ENCODE assay signal across 22 cellular contexts in the genomic region with DNA sequence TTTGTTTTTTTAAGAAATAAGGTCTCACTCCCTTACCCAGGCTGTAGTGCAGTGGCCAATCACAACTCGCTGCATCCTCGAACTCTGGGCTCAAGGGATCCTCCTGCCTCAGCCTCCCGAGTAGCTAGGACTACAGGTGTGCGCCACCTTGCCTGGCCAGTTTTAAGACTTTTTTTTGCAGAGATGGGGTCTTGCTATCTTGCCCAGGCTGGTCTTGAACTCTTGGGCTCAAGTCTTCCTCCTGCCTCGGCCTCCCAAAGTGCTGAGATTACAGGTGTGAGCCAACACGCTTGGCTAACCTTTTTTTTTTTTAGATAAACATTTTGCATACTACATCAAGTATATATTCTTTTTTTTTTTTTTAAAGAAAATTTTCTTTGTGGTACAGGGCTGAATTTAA. TPM values are rescaled to one million over a fixed set of nuclear protein-coding genes. Genes with fewer than 3 reads are reported as not detected.
DNase-seq lines count a peak whose midpoint lies in the region; ATAC-seq, FAIRE-seq and TF ChIP-seq lines count a peak whose summit lies in the region.
"Had no signal": no experiment of that assay in that cellular context is flagged by ENCODE, and none has a peak within 500 bp of the region (broad histone marks: within the 10 kb centered on the region; RNA-seq: fewer than 3 reads in every experiment).

No MANE protein-coding gene starts in this region.

- H3K9me3 ChIP-seq in HEK293 (ENCODE audit: control insufficient read depth, insufficient read depth, low read depth, low read length), result no peaks in the 10 kb centered on the region
- no peaks in the 10 kb centered on the region for H3K9me3 ChIP-seq in T-helper 17 cell (ENCODE audit: control insufficient read depth, low read length, poor library complexity, severe bottlenecking)
- no peaks in the 10 kb centered on the region for H3K9me3 ChIP-seq in K562 (replicated peaks; ENCODE audit: control insufficient read depth, insufficient read depth, low read depth, low read length)
- H3K9me3 ChIP-seq in CD4-positive, alpha-beta memory T cell (ENCODE audit: control insufficient read depth in 1 of 2, low read length in 2 of 2), result no peaks in the 10 kb centered on the region
- H3K9me3 ChIP-seq: BE2C, BLaER1, Caco-2 had no signal

- BruUV-seq in K562 (replicated peaks; lab: Mats Ljungman, UMichigan), result no TSS peak

- ATAC-seq in T-helper 17 cell, result no peak
- ATAC-seq in K562, result no peak
- ATAC-seq in effector memory CD8-positive, alpha-beta T cell (replicated peaks), result no peak
- ATAC-seq: CD8-positive, alpha-beta T cell; GM12878 had no signal

- TF ChIP-seq CTCF in HEK293 (tag by site-specific recombination; IDR thresholded peaks at IDR 0.05) (no peak), K562 (IDR thresholded peaks at IDR 0.05 in 2 of 3, conservative IDR thresholded peaks at IDR 0.05 in 1 of 3; ENCODE audit: insufficient read depth in 2 of 3, low read depth in 1 of 3, low read length in 3 of 3) (no peak)

- H3K4me1 ChIP-seq in HEK293 (ENCODE audit: control insufficient read depth, insufficient read depth, low read length) (no peaks in the 10 kb centered on the region), K562 (replicated peaks in 1 of 2; ENCODE audit: control insufficient read depth in 2 of 2, insufficient read depth in 2 of 2, low read length in 2 of 2) (no peaks in the 10 kb centered on the region)
- no peaks in the 10 kb centered on the region for H3K4me1 ChIP-seq in CD4-positive, alpha-beta memory T cell (ENCODE audit: insufficient read depth, low read length)
- H3K4me1 ChIP-seq: BE2C, Caco-2 had no signal

- CTCF ChIA-PET in HEK293 (lab: Yijun Ruan, JAX), result interaction anchor here (1.3 kb wide), 1 partner anchor 51 kb away, joined by 3 read pairs; no protein-coding TSS in a partner anchor
- CTCF ChIA-PET in K562 (lab: Yijun Ruan, JAX; ENCODE audit: low intra/inter-chr PET ratio), result no interaction called here
- CTCF ChIA-PET in CD4-positive, alpha-beta memory T cell (lab: Charles Lee; ENCODE audit: partially characterized antibody), result no interaction called here

- no peaks in the 10 kb centered on the region for H3K9me3 Mint-ChIP-seq in effector memory CD8-positive, alpha-beta T cell
- peaks cover 0 to 1% (median 0%) of the 10 kb centered on the region in 8 donors for H3K9me3 Mint-ChIP-seq in CD4-positive, alpha-beta memory T cell
- H3K9me3 Mint-ChIP-seq: CD14-positive monocyte; CD4-positive, CD25-positive, alpha-beta regulatory T cell; CD8-positive, alpha-beta T cell had no signal

- no peaks in the 10 kb centered on the region for H3K27me3 ChIP-seq in K562 (ENCODE audit: control insufficient read depth in 2 of 2, insufficient read depth in 2 of 2, low read length in 2 of 2)
- H3K27me3 ChIP-seq in CD4-positive, alpha-beta memory T cell (ENCODE audit: insufficient read depth, low read length), result no peaks in the 10 kb centered on the region
- H3K27me3 ChIP-seq: BE2C, BLaER1 had no signal

- H3K79me2 ChIP-seq in K562 (ENCODE audit: control insufficient read depth, insufficient read depth, low read length), result no peaks in the 10 kb centered on the region

- H3K27ac ChIP-seq in HEK293 (ENCODE audit: extremely low read depth, low read depth, low read length) (no peak overlapping the region), K562 (ENCODE audit: extremely low read depth, low read depth, low read length) (no peak overlapping the region)
- no peak overlapping the region for H3K27ac ChIP-seq in CD4-positive, alpha-beta memory T cell (ENCODE audit: low read depth, low read length)
- H3K27ac ChIP-seq: BLaER1 had no signal

- peak overlapping the region; percentile 37 for H3K27ac Mint-ChIP-seq in T-helper 17 cell
- no peak overlapping the region for H3K27ac Mint-ChIP-seq in effector memory CD8-positive, alpha-beta T cell
- H3K27ac Mint-ChIP-seq in CD4-positive, alpha-beta memory T cell, result peak overlapping the region in 3 of 7 donors; percentile 30 to 70 (median 45)
- H3K27ac Mint-ChIP-seq: CD14-positive monocyte; CD4-positive, CD25-positive, alpha-beta regulatory T cell; CD8-positive, alpha-beta T cell had no signal

- H4K20me1 ChIP-seq in K562 (replicated peaks; ENCODE audit: control insufficient read depth, insufficient read depth, low read length), result no peaks in the 10 kb centered on the region

- no peak for TF ChIP-seq POLR2A in K562 (conservative IDR thresholded peaks at IDR 0.05)

- no peak overlapping the region for H3K4me3 ChIP-seq in HEK293 (ENCODE audit: low read depth, low read length)
- no peak overlapping the region for H3K4me3 ChIP-seq in K562
- no peak overlapping the region for H3K4me3 ChIP-seq in CD4-positive, alpha-beta memory T cell (ENCODE audit: low read length in 2 of 2)
- H3K4me3 ChIP-seq: BLaER1, GM12878 had no signal

- DNase-seq in T-helper 17 cell (no peak), K562 (ENCODE audit: extremely low read depth in 1 of 4, low spot score in 3 of 4) (no peak), GM19239 (ENCODE audit: insufficient read length, low spot score) (no peak)
- DNase-seq in effector memory CD8-positive, alpha-beta T cell, result no peak
- DNase-seq in CD4-positive, alpha-beta memory T cell, result no peak
- DNase-seq: 8988T; ACHN; BE2C; C1 segment of cervical spinal cord; Caco-2; Calu3; CD4-positive, CD25-positive, alpha-beta regulatory T cell; CD8-positive, alpha-beta T cell; DMS79 treated with DMSO at 0.1 percent for 48 hours; GDM1 had no signal

- no peaks in the 10 kb centered on the region for H3K9me1 ChIP-seq in K562 (ENCODE audit: control insufficient read depth, insufficient read depth, low read length)

- intact Hi-C loops in K562 (cut with micrococcal nuclease), result no loop called here
- intact Hi-C loops in CD4-positive, alpha-beta memory T cell (cut with micrococcal nuclease), result no loop called here

- no peak for TF ChIP-seq EP300 in K562 (IDR thresholded peaks at IDR 0.05; ENCODE audit: low read length)

- FAIRE-seq in K562 (lab: Jason Lieb, UNC) (no peak), GM19239 (lab: Jason Lieb, UNC) (no peak)
- FAIRE-seq: D721Med, GM12878, GM12892, GM18507 had no signal

- no peaks in the 10 kb centered on the region for H3K27me3 Mint-ChIP-seq in T-helper 17 cell
- H3K27me3 Mint-ChIP-seq in effector memory CD8-positive, alpha-beta T cell, result no peaks in the 10 kb centered on the region
- no peaks in the 10 kb centered on the region for H3K27me3 Mint-ChIP-seq in CD4-positive, alpha-beta memory T cell
- H3K27me3 Mint-ChIP-seq: CD4-positive, CD25-positive, alpha-beta regulatory T cell had no signal

- no peak overlapping the region for H2AFZ ChIP-seq in K562 (ENCODE audit: low read depth, low read length)

- H3K36me3 ChIP-seq in HEK293 (ENCODE audit: control insufficient read depth in 2 of 2, insufficient read depth in 1 of 2, low read length in 2 of 2) (peaks cover 66 to 83% of the 10 kb centered on the region in 2 experiments), K562 (ENCODE audit: control insufficient read depth, insufficient read depth, low read length) (peaks cover 48% of the 10 kb centered on the region; the same call in 2 of the 3 replicates)
- H3K36me3 ChIP-seq in CD4-positive, alpha-beta memory T cell (ENCODE audit: insufficient read depth, low read length), result peaks cover 30% of the 10 kb centered on the region

- no peak overlapping the region for H3K4me3 Mint-ChIP-seq in T-helper 17 cell
- H3K4me3 Mint-ChIP-seq in effector memory CD8-positive, alpha-beta T cell, result no peak overlapping the region
- no peak overlapping the region for H3K4me3 Mint-ChIP-seq in CD4-positive, alpha-beta memory T cell
- H3K4me3 Mint-ChIP-seq: CD14-positive monocyte; CD4-positive, CD25-positive, alpha-beta regulatory T cell; CD8-positive, alpha-beta T cell had no signal

- H3K9ac ChIP-seq in K562 (ENCODE audit: insufficient read depth in 1 of 2, low read depth in 2 of 2, low read length in 2 of 2), result no peak overlapping the region
- H3K9ac ChIP-seq: BLaER1 had no signal

- WGBS in K562 (ENCODE audit: insufficient coverage, low coverage, missing lambda C conversion rate), result 98% methylated on average over 5 of the region's 6 CpGs

- no peak overlapping the region for H3K4me2 ChIP-seq in K562 (ENCODE audit: insufficient read depth, low read length)
- H3K4me2 ChIP-seq: BLaER1 had no signal

- no peaks in the 10 kb centered on the region for H3K36me3 Mint-ChIP-seq in T-helper 17 cell (ENCODE audit: low read depth)
- H3K36me3 Mint-ChIP-seq in effector memory CD8-positive, alpha-beta T cell (ENCODE audit: insufficient read depth), result peaks cover 76% of the 10 kb centered on the region
- peaks cover 36 to 52% of the 10 kb centered on the region in 2 donors for H3K36me3 Mint-ChIP-seq in CD4-positive, alpha-beta memory T cell

- peaks cover 4% of the 10 kb centered on the region for H3K4me1 Mint-ChIP-seq in T-helper 17 cell
- peaks cover 4% of the 10 kb centered on the region in 2 donors for H3K4me1 Mint-ChIP-seq in effector memory CD8-positive, alpha-beta T cell (ENCODE audit: low read depth in 2 of 2)
- peaks cover 0 to 5% (median under 1%) of the 10 kb centered on the region in 4 donors for H3K4me1 Mint-ChIP-seq in CD4-positive, alpha-beta memory T cell
- H3K4me1 Mint-ChIP-seq: CD14-positive monocyte had no signal

- POLR2A ChIA-PET in HEK293 (lab: Yijun Ruan, JAX), result no interaction called here
- POLR2A ChIA-PET in K562 (lab: Yijun Ruan, JAX), result no interaction called here
- POLR2A ChIA-PET in CD4-positive, alpha-beta memory T cell (lab: Charles Lee; ENCODE audit: partially characterized antibody), result no interaction called here

- in situ Hi-C loops in K562 (cut with MboI), result no loop called here

- no peak for TF ChIP-seq RAD21 in K562 (CRISPR knock-in tag; conservative IDR thresholded peaks at IDR 0.05 in 1 of 2, IDR thresholded peaks at IDR 0.05 in 1 of 2)

RNA-seq across cellular contexts. Expression of a gene that starts 18.2 kb away (rescaled TPM):
- total RNA-seq in T-helper 17 cell (10 to 100 TPM; 30.4 to 43.2 TPM), K562 (2014; rRNA removed) (23.2 and 25.1 TPM in 2 replicates), K562 (2014; rRNA removed; fragmentation: Illumina TruSeq; extraction: Trizol) (19.3 and 19.8 TPM in 2 replicates), K562 (2015; rRNA removed; fragmentation: Illumina TruSeq; extraction: Trizol) (17.4 and 18.4 TPM in 2 replicates), K562 (2021) (38.0 and 39.4 TPM in 2 replicates)
- total RNA-seq in K562 (2011; cell fraction: chromatin; rRNA removed; ENCODE audit: low replicate concordance), result 46.0 and 79.1 TPM in 2 replicates
- total RNA-seq in K562 (2011; cell fraction: nucleolus; rRNA removed), result 10.5 and 14.6 TPM in 2 replicates
- 23.2 and 34.0 TPM in 2 replicates for total RNA-seq in K562 (2011; cell fraction: nucleoplasm; rRNA removed)
- polyA plus RNA-seq in K562 (2011; rRNA removed) (17.5 and 20.4 TPM in 2 replicates), K562 (2014; fragmentation: Illumina TruSeq; extraction: Trizol) (29.2 and 38.4 TPM in 2 replicates), K562 (2014; fragmentation: Nextera tagmentation; extraction: Ambion mirVana) (10 to 100 TPM; 15.8 to 24.6 TPM), K562 (2014; rRNA removed) (22.5 and 25.7 TPM in 2 replicates)
- polyA plus RNA-seq in K562 (2011; cell fraction: cytosol; rRNA removed), result 23.3 and 24.7 TPM in 2 replicates
- polyA plus RNA-seq in K562 (2011; cell fraction: nucleus; rRNA removed), result 29.9 and 30.3 TPM in 2 replicates
- 17.0 and 22.7 TPM in 2 replicates for polyA plus RNA-seq in K562 (2012)
- 73.5 and 78.5 TPM in 2 replicates for polyA minus RNA-seq in K562 (2011; rRNA and poly(A)+ RNA removed)
- 22.1 and 25.6 TPM in 2 replicates for polyA minus RNA-seq in K562 (2011; cell fraction: cytosol; rRNA and poly(A)+ RNA removed)
- 10.9 and 32.5 TPM in 2 replicates for polyA minus RNA-seq in K562 (2011; cell fraction: nucleus; rRNA and poly(A)+ RNA removed)
- 10 to 100 TPM; 68.7 to 70.0 TPM for total RNA-seq in CD4-positive, alpha-beta memory T cell
- 10 to 100 TPM; 51.6 to 58.9 TPM for polyA plus RNA-seq in CD4-positive, alpha-beta memory T cell

RNA-seq across cellular contexts. Expression of a gene that starts 38.0 kb away (rescaled TPM):
- total RNA-seq in T-helper 17 cell (10 to 100 TPM; 32.9 to 34.4 TPM), K562 (2014; rRNA removed) (43.0 and 44.0 TPM in 2 replicates), K562 (2014; rRNA removed; fragmentation: Illumina TruSeq; extraction: Trizol) (50.5 and 59.0 TPM in 2 replicates), K562 (2015; rRNA removed; fragmentation: Illumina TruSeq; extraction: Trizol) (49.1 and 51.2 TPM in 2 replicates), K562 (2021) (50.8 and 51.2 TPM in 2 replicates)
- 20.9 and 35.4 TPM in 2 replicates for total RNA-seq in K562 (2011; cell fraction: chromatin; rRNA removed; ENCODE audit: low replicate concordance)
- 12.2 and 13.3 TPM in 2 replicates for total RNA-seq in K562 (2011; cell fraction: nucleolus; rRNA removed)
- 18.7 and 24.8 TPM in 2 replicates for total RNA-seq in K562 (2011; cell fraction: nucleoplasm; rRNA removed)
- polyA plus RNA-seq in K562 (2011; rRNA removed) (51.1 and 74.3 TPM in 2 replicates), K562 (2014; fragmentation: Illumina TruSeq; extraction: Trizol) (49.9 and 54.6 TPM in 2 replicates), K562 (2014; fragmentation: Nextera tagmentation; extraction: Ambion mirVana) (10 to 100 TPM; 11.2 to 15.4 TPM), K562 (2014; rRNA removed) (42.6 and 43.3 TPM in 2 replicates)
- 37.0 and 50.9 TPM in 2 replicates for polyA plus RNA-seq in K562 (2011; cell fraction: cytosol; rRNA removed)
- polyA plus RNA-seq in K562 (2011; cell fraction: nucleus; rRNA removed), result 25.1 and 37.5 TPM in 2 replicates
- 36.2 and 42.5 TPM in 2 replicates for polyA plus RNA-seq in K562 (2012)
- polyA minus RNA-seq in K562 (2011; rRNA and poly(A)+ RNA removed), result 81.7 and 93.1 TPM in 2 replicates
- polyA minus RNA-seq in K562 (2011; cell fraction: cytosol; rRNA and poly(A)+ RNA removed), result 28.6 and 37.4 TPM in 2 replicates
- polyA minus RNA-seq in K562 (2011; cell fraction: nucleus; rRNA and poly(A)+ RNA removed), result 13.1 and 27.3 TPM in 2 replicates
- 10 to 100 TPM; 54.8 to 56.2 TPM for total RNA-seq in CD4-positive, alpha-beta memory T cell
- 10 to 100 TPM; 68.0 to 70.5 TPM for polyA plus RNA-seq in CD4-positive, alpha-beta memory T cell
